In the genomic region with DNA sequence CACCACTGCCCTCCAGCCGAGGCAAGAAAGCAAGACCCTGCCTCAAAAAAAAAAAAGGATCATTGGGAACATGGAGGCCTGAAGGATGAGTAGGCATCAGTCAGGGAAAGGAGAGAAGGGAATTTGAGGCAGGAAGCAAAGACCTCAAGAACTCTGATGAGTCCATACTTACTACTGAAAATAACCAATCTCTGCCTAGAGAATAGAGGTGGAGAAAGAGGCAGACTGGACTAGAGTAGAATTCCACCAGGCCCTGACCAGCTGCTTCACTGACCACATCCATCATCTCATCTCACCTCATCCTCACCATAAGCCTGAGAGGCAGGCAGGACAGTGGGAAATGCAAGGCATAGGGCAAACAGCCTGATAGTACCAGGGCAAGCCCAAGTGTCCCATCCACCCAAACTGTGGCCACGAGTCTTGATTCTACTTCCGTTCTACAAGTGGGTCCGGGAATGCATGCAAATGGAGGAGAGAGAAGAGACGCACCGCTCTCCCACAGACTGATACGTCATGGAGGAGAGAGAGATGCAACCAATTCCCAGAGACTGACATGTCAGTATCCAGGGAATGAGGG, we compare ENCODE assay signal across 15 cellular contexts. TPM values are rescaled to one million over a fixed set of nuclear protein-coding genes. Genes with fewer than 3 reads are reported as not detected.
DNase-seq lines count a peak whose midpoint lies in the region; ATAC-seq and TF ChIP-seq lines count a peak whose summit lies in the region.
"Had no signal": no experiment of that assay in that cellular context is flagged by ENCODE, and none has a peak within 500 bp of the region (broad histone marks: within the 10 kb centered on the region; RNA-seq: fewer than 3 reads in every experiment).

No MANE protein-coding gene starts in this region.

- H3K27ac ChIP-seq in HCT116 (ENCODE audit: low read depth, low read length) (no peak overlapping the region), neural cell (ENCODE audit: low read length) (no peak overlapping the region)
- H3K27ac ChIP-seq: thoracic aorta had no signal

- no peaks in the 10 kb centered on the region for H3K36me3 ChIP-seq in HCT116 (ENCODE audit: control insufficient read depth in 1 of 2, insufficient read depth in 2 of 2, low read length in 2 of 2)
- H3K36me3 ChIP-seq in neural cell (ENCODE audit: insufficient read depth, low read length) = no peaks in the 10 kb centered on the region
- H3K36me3 ChIP-seq: heart right ventricle, thoracic aorta had no signal

- peak overlapping the region; percentile 10 for H3K27ac Mint-ChIP-seq in activated CD4-positive, alpha-beta T cell treated with anti-CD3 and anti-CD28 coated beads, Interleukin-2, amount 10 ng/mL, durations not matched to agents 24 days and 14 days
- no peak overlapping the region for H3K27ac Mint-ChIP-seq in activated CD4-positive, alpha-beta T cell treated with anti-CD3 and anti-CD28 coated beads for 36 hours
- peak overlapping the region; percentile 81 for H3K27ac Mint-ChIP-seq in central memory CD8-positive, alpha-beta T cell (ENCODE audit: low read depth)

- intact Hi-C loops in activated CD4-positive, alpha-beta T cell treated with anti-CD3 and anti-CD28 coated beads, Interleukin-2, amount 10 ng/mL, durations not matched to agents 24 days and 14 days (cut with micrococcal nuclease) = no loop called here
- intact Hi-C loops in activated CD4-positive, alpha-beta T cell treated with anti-CD3 and anti-CD28 coated beads for 36 hours (cut with DNase I, micrococcal nuclease) = no loop called here
- intact Hi-C loops in HCT116 (cut with micrococcal nuclease) (no loop called here), left cardiac atrium (cut with DNase I) (no loop called here)

- TF ChIP-seq RAD21 in HCT116 (IDR thresholded peaks at IDR 0.05; ENCODE audit: low read depth) (no peak), neural cell (conservative IDR thresholded peaks at IDR 0.05) (no peak)

- H3K9me3 Mint-ChIP-seq in activated CD4-positive, alpha-beta T cell treated with anti-CD3 and anti-CD28 coated beads, Interleukin-2, amount 10 ng/mL, durations not matched to agents 24 days and 14 days = peaks cover 3% of the 10 kb centered on the region
- H3K9me3 Mint-ChIP-seq in activated CD4-positive, alpha-beta T cell treated with anti-CD3 and anti-CD28 coated beads for 36 hours (ENCODE audit: low read depth) = no peaks in the 10 kb centered on the region
- H3K9me3 Mint-ChIP-seq in central memory CD8-positive, alpha-beta T cell = no peaks in the 10 kb centered on the region
- H3K9me3 Mint-ChIP-seq: activated T-helper 2 cell treated with anti-CD3 and anti-CD28 coated beads, Interferon-gamma antibody, Interleukin-2, Interleukin-4, amounts not matched to agents 10 μg/mL and 5 μg/mL and 100 μg/mL, durations not matched to agents 14 hours and 24 hours and 36 hours had no signal

- H4K20me1 ChIP-seq in HCT116 (ENCODE audit: insufficient read depth) (peaks cover 76% of the 10 kb centered on the region; the same call in 1 of the 2 replicates), neural cell (ENCODE audit: insufficient read depth) (no peaks in the 10 kb centered on the region)

- H3K4me3 ChIP-seq in HCT116 (replicated peaks in 1 of 2; ENCODE audit: low read depth in 1 of 2, low read length in 2 of 2) (no peak overlapping the region), neural cell (ENCODE audit: low read length) (peak overlapping the region; percentile 12)
- H3K4me3 ChIP-seq: heart right ventricle, thoracic aorta had no signal

- H3K79me2 ChIP-seq in HCT116 (ENCODE audit: insufficient read depth, low read length) (peaks cover 100% of the 10 kb centered on the region), neural cell (replicated peaks; ENCODE audit: insufficient read depth, low read length) (peaks cover 91% of the 10 kb centered on the region)

- peak overlapping the region; percentile 11; the same call in 1 of the 2 replicates for H3K4me2 ChIP-seq in HCT116 (ENCODE audit: low read length)
- H3K4me2 ChIP-seq in neural cell (ENCODE audit: low read length) = no peak overlapping the region

- CTCF ChIA-PET in activated CD4-positive, alpha-beta T cell treated with anti-CD3 and anti-CD28 coated beads for 36 hours (lab: Charles Lee) = no interaction called here
- CTCF ChIA-PET in HCT116 (lab: Charles Lee) = no interaction called here

- H3F3A ChIP-seq in neural cell (ENCODE audit: insufficient read depth, low read length, poor library complexity, severe bottlenecking) = no peaks in the 10 kb centered on the region

- TF ChIP-seq CTCF in HCT116 (IDR thresholded peaks at IDR 0.05 in 2 of 3, conservative IDR thresholded peaks at IDR 0.05 in 1 of 3; ENCODE audit: borderline replicate concordance in 1 of 3, insufficient read depth in 1 of 3, low read depth in 2 of 3, low read length in 2 of 3) = no peak
- TF ChIP-seq CTCF in neural cell (IDR thresholded peaks at IDR 0.05; ENCODE audit: poor library complexity, severe bottlenecking) = no peak

- H2AFZ ChIP-seq in HCT116 (ENCODE audit: low read depth, low read length, poor library complexity, severe bottlenecking) (no peak overlapping the region), neural cell (ENCODE audit: low read depth, low read length) (no peak overlapping the region)

- DNase-seq in activated CD4-positive, alpha-beta T cell treated with anti-CD3 and anti-CD28 coated beads, Interleukin-2, amount 10 ng/mL, durations not matched to agents 24 days and 14 days = no peak
- DNase-seq in activated CD4-positive, alpha-beta T cell treated with anti-CD3 and anti-CD28 coated beads for 36 hours = no peak
- DNase-seq in HCT116 (ENCODE audit: low read depth, low spot score) (no peak), left cardiac atrium (no peak), NCI-H1694 treated with DMSO at 0.1 percent for 48 hours (lab: John Stamatoyannopoulos, UW) (no peak), NCI-H82 (lab: John Stamatoyannopoulos, UW) (no peak)
- DNase-seq in central memory CD8-positive, alpha-beta T cell (ENCODE audit: low spot score in 2 of 2) = no peak
- DNase-seq: 8988T; activated CD4-positive, CD25-positive, alpha-beta regulatory T cell; heart right ventricle; MM.1S; NCI-H2171 had no signal

- H3K27me3 ChIP-seq in HCT116 (ENCODE audit: insufficient read depth, low read length) (no peaks in the 10 kb centered on the region), neural cell (ENCODE audit: insufficient read depth, low read depth, low read length) (no peaks in the 10 kb centered on the region)
- H3K27me3 ChIP-seq: heart right ventricle had no signal

- no peak overlapping the region for H3K4me3 Mint-ChIP-seq in activated CD4-positive, alpha-beta T cell treated with anti-CD3 and anti-CD28 coated beads, Interleukin-2, amount 10 ng/mL, durations not matched to agents 24 days and 14 days
- H3K4me3 Mint-ChIP-seq in activated CD4-positive, alpha-beta T cell treated with anti-CD3 and anti-CD28 coated beads for 36 hours = no peak overlapping the region
- H3K4me3 Mint-ChIP-seq in central memory CD8-positive, alpha-beta T cell = peak overlapping the region; percentile 74

- H3K27me3 Mint-ChIP-seq in activated CD4-positive, alpha-beta T cell treated with anti-CD3 and anti-CD28 coated beads, Interleukin-2, amount 10 ng/mL, durations not matched to agents 24 days and 14 days = no peaks in the 10 kb centered on the region
- H3K27me3 Mint-ChIP-seq in activated CD4-positive, alpha-beta T cell treated with anti-CD3 and anti-CD28 coated beads for 36 hours = no peaks in the 10 kb centered on the region
- no peaks in the 10 kb centered on the region for H3K27me3 Mint-ChIP-seq in central memory CD8-positive, alpha-beta T cell

- no peak for TF ChIP-seq POLR2A in HCT116 (IDR thresholded peaks at IDR 0.05; ENCODE audit: borderline replicate concordance, extremely low read depth, insufficient read depth, insufficient read length)

- POLR2A ChIA-PET in activated CD4-positive, alpha-beta T cell treated with anti-CD3 and anti-CD28 coated beads for 36 hours (lab: Charles Lee) = interaction anchor here (1.0 to 1.6 kb wide), 3 partner anchors 11 to 123 kb away, joined by 3 to 5 read pairs (median 4); no protein-coding TSS in a partner anchor
- POLR2A ChIA-PET in HCT116 (lab: Charles Lee) = no interaction called here

- TF ChIP-seq EP300 in neural cell (conservative IDR thresholded peaks at IDR 0.05; ENCODE audit: poor library complexity, severe bottlenecking) = no peak

- H3K9me2 ChIP-seq in HCT116 (ENCODE audit: insufficient read depth) (no peaks in the 10 kb centered on the region), neural cell (ENCODE audit: insufficient read depth, low read length) (no peaks in the 10 kb centered on the region)

- H3K9ac ChIP-seq in HCT116 (ENCODE audit: low read length) (no peak overlapping the region), neural cell (ENCODE audit: low read length) (no peak overlapping the region)

- peaks cover 20% of the 10 kb centered on the region for H3K36me3 Mint-ChIP-seq in activated CD4-positive, alpha-beta T cell treated with anti-CD3 and anti-CD28 coated beads, Interleukin-2, amount 10 ng/mL, durations not matched to agents 24 days and 14 days (ENCODE audit: low read depth)
- H3K36me3 Mint-ChIP-seq in activated CD4-positive, alpha-beta T cell treated with anti-CD3 and anti-CD28 coated beads for 36 hours (ENCODE audit: low read depth) = peaks cover 22% of the 10 kb centered on the region
- H3K36me3 Mint-ChIP-seq in central memory CD8-positive, alpha-beta T cell (ENCODE audit: insufficient read depth) = peaks cover 11% of the 10 kb centered on the region

- RAD21 ChIA-PET in HCT116 (lab: Charles Lee; ENCODE audit: low non-redundant PET in 1 of 2, low total read pairs in 2 of 2, uncharacterized antibody in 2 of 2, unreplicated experiment in 2 of 2) = interaction anchor here in 1 of 2 experiments (1.0 kb wide), 1 partner anchor 226 kb away, joined by 3 read pairs; no protein-coding TSS in a partner anchor

- peaks cover 56 to 73% of the 10 kb centered on the region in 2 experiments for H3K4me1 ChIP-seq in HCT116 (ENCODE audit: control insufficient read depth in 1 of 2, insufficient read depth in 2 of 2, low read length in 2 of 2)

- H3K9me3 ChIP-seq in HCT116 (ENCODE audit: control insufficient read depth in 1 of 2, insufficient read depth in 1 of 2, low read depth in 1 of 2, low read length in 2 of 2) (no peaks in the 10 kb centered on the region), neural cell (ENCODE audit: low read length) (no peaks in the 10 kb centered on the region)
- H3K9me3 ChIP-seq: heart right ventricle, thoracic aorta had no signal

- no peak for ATAC-seq in activated CD4-positive, alpha-beta T cell treated with anti-CD3 and anti-CD28 coated beads for 36 hours
- ATAC-seq in HCT116 (no peak), left cardiac atrium (no peak)
- no peak for ATAC-seq in central memory CD8-positive, alpha-beta T cell (replicated peaks; ENCODE audit: extremely low read depth, poor library complexity, severe bottlenecking)

- BruUV-seq in HCT116 (replicated peaks; lab: Mats Ljungman, UMichigan) = no TSS peak

- peaks cover 49% of the 10 kb centered on the region for H3K4me1 Mint-ChIP-seq in activated CD4-positive, alpha-beta T cell treated with anti-CD3 and anti-CD28 coated beads, Interleukin-2, amount 10 ng/mL, durations not matched to agents 24 days and 14 days
- H3K4me1 Mint-ChIP-seq in activated CD4-positive, alpha-beta T cell treated with anti-CD3 and anti-CD28 coated beads for 36 hours = peaks cover 88% of the 10 kb centered on the region
- peaks cover 74% of the 10 kb centered on the region for H3K4me1 Mint-ChIP-seq in central memory CD8-positive, alpha-beta T cell

RNA-seq across cellular contexts. Expression of a gene that starts 17.1 kb away (rescaled TPM):
- total RNA-seq in activated CD4-positive, alpha-beta T cell treated with anti-CD3 and anti-CD28 coated beads, Interleukin-2, amount 10 ng/mL, durations not matched to agents 24 days and 14 days = 152 TPM in 2 replicates
- total RNA-seq in activated CD4-positive, alpha-beta T cell treated with anti-CD3 and anti-CD28 coated beads for 36 hours = 100 to 1,000 TPM; 144 to 145 TPM
- 266 TPM for total RNA-seq in HCT116 (2021; ENCODE audit: unreplicated experiment)
- polyA plus RNA-seq in HCT116 (2012) = 192 and 225 TPM in 2 replicates
- polyA plus RNA-seq in neural cell = 32.5 and 53.7 TPM in 2 replicates
- polyA minus RNA-seq in neural cell = 63.3 and 67.7 TPM in 2 replicates
- 10 to 100 TPM; 74.3 to 86.2 TPM for total RNA-seq in left cardiac atrium

RNA-seq across cellular contexts. Expression of a gene that starts 35.0 kb away (rescaled TPM):
- 109 and 110 TPM in 2 replicates for total RNA-seq in activated CD4-positive, alpha-beta T cell treated with anti-CD3 and anti-CD28 coated beads, Interleukin-2, amount 10 ng/mL, durations not matched to agents 24 days and 14 days
- 10 to 100 TPM; 68.6 to 76.7 TPM for total RNA-seq in activated CD4-positive, alpha-beta T cell treated with anti-CD3 and anti-CD28 coated beads for 36 hours
- total RNA-seq in HCT116 (2021; ENCODE audit: unreplicated experiment) (116 TPM), left cardiac atrium (10 to 100 TPM; 78.5 to 99.5 TPM)
- 79.4 and 81.2 TPM in 2 replicates for polyA plus RNA-seq in HCT116 (2012)
- polyA plus RNA-seq in neural cell = 216 and 248 TPM in 2 replicates
- 121 and 129 TPM in 2 replicates for polyA minus RNA-seq in neural cell
